ENCODE assay signal across 8 cellular contexts in the genomic region with DNA sequence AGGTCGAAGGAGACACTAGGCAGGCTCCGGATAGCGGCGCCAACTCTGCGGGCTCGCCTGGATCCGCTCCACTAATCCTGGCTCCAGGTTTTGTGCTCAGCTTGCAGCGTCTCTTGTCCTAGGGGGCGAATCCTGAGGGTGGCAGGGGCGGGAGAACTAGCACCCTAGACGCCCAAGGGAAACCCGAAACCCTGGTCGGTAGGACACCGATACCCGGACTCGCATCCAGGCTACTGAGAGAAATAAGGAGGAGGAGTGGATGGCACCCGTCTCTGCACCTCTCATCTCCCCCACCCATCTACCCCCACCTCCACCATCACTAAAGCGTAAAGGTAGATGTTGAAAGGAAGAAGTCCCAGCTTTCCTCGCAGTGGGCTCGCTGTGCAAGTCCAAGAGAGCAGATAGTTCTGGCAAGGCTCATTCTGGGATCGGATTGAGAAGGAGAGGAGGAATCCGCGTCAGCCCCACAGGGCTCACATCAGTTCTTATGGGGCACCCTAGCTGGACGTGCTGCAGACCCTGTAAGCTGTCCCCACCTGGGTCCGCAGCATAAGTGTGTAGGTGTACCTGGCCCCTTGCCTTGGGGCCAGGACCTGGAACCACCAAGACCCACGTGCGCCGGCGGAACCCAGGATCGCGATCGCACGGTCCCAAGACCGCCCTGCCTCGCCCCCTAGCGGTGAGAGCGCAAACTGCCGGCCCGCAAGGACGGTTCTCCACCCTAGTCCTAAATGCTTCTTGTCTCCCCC. TPM values are rescaled to one million over a fixed set of nuclear protein-coding genes. Genes with fewer than 3 reads are reported as not detected.
DNase-seq lines count a peak whose midpoint lies in the region; FAIRE-seq and TF ChIP-seq lines count a peak whose summit lies in the region.

No MANE protein-coding gene starts in this region.

- H3K79me2 ChIP-seq in mammary epithelial cell (ENCODE audit: insufficient read depth, low read length), result no peaks in the 10 kb centered on the region

- CTCF ChIA-PET in mammary epithelial cell (lab: Charles Lee; ENCODE audit: low non-redundant PET), result no interaction called here

- no TSS peak for BruUV-seq in mammary epithelial cell (replicated peaks; lab: Mats Ljungman, UMichigan)

- H3K36me3 ChIP-seq in WERI-Rb-1 (no peaks in the 10 kb centered on the region), mammary epithelial cell (ENCODE audit: insufficient read depth, low read length) (no peaks in the 10 kb centered on the region)

- H3K27me3 ChIP-seq in WERI-Rb-1 (ENCODE audit: insufficient read depth, low read depth, severe bottlenecking) (peaks cover 89% of the 10 kb centered on the region), mammary epithelial cell (ENCODE audit: insufficient read depth, low read length) (peaks cover 46% of the 10 kb centered on the region)

- H3K27ac ChIP-seq in WERI-Rb-1 (no peak overlapping the region), mammary epithelial cell (ENCODE audit: insufficient read depth, low read depth, low read length) (no peak overlapping the region)

- DNase-seq in AG09309 (ENCODE audit: low read depth) (no peak), GM19239 (ENCODE audit: insufficient read length, low spot score) (peak; percentile 68), NCI-H1436 treated with DMSO at 0.1 percent for 48 hours (lab: John Stamatoyannopoulos, UW) (peak; percentile 83), WERI-Rb-1 (peak; percentile 72), mammary epithelial cell (peak; percentile 53), kidney glomerular epithelial cell (lab: John Stamatoyannopoulos, UW) (peak; percentile 25), amniotic stem cell (lab: John Stamatoyannopoulos, UW) (no peak)
- peak; percentile 87 to 89 for DNase-seq in stimulated activated CD4-positive, alpha-beta T cell treated with anti-CD3 and anti-CD28 coated beads, Interleukin-2, amount 100 ng/mL, for 24 hours

- WGBS in mammary epithelial cell (ENCODE audit: low coverage, missing lambda C conversion rate), result under 1% methylated on average over 32 of the region's 40 CpGs

- H4K20me1 ChIP-seq in mammary epithelial cell (ENCODE audit: insufficient read depth, low read length), result no peaks in the 10 kb centered on the region

- dilution Hi-C loops in mammary epithelial cell (cut with HindIII; ENCODE audit: low sequenced_read_pairs), result no loop called here

- TF ChIP-seq CTCF in AG09309 (IDR thresholded peaks at IDR 0.05; ENCODE audit: control insufficient read depth, insufficient read depth, low read depth, low read length, missing control alignments) (peak; percentile 93), WERI-Rb-1 (IDR thresholded peaks at IDR 0.05; ENCODE audit: low read depth, low read length) (peak; percentile 97), mammary epithelial cell (conservative IDR thresholded peaks at IDR 0.05 in 1 of 2, IDR thresholded peaks at IDR 0.05 in 1 of 2; ENCODE audit: extremely low read depth in 1 of 2, insufficient read depth in 1 of 2, low read depth in 1 of 2, low read length in 2 of 2) (peak; percentile 96 to 97)

- peak overlapping the region; percentile 71 for H2AFZ ChIP-seq in mammary epithelial cell (ENCODE audit: low read depth, low read length)

- intact Hi-C loops in mammary epithelial cell (cut with micrococcal nuclease), result loop anchor here (1.0 kb wide), 2 partner anchors 59 to 85 kb away; no protein-coding TSS in a partner anchor

- H3K4me3 ChIP-seq in AG09309 (ENCODE audit: control insufficient read depth, low read depth, low read length), result no peak overlapping the region
- peak overlapping the region; percentile 35 for H3K4me3 ChIP-seq in WERI-Rb-1 (ENCODE audit: low read depth, low read length)
- peak overlapping the region; percentile 14 to 32 (median 28) for H3K4me3 ChIP-seq in mammary epithelial cell (replicated peaks in 1 of 3; ENCODE audit: insufficient read depth in 1 of 3, low read depth in 2 of 3, low read length in 3 of 3)

- H3K4me1 ChIP-seq in mammary epithelial cell (ENCODE audit: insufficient read depth, low read length), result peaks cover 3% of the 10 kb centered on the region

- in situ Hi-C loops in mammary epithelial cell (cut with MboI; ENCODE audit: low sequenced_read_pairs in 2 of 2), result no loop called here

- H3K9me3 ChIP-seq in WERI-Rb-1 (ENCODE audit: severe bottlenecking), result peaks cover 3% of the 10 kb centered on the region
- no peaks in the 10 kb centered on the region for H3K9me3 ChIP-seq in mammary epithelial cell (replicated peaks; ENCODE audit: insufficient read depth, low read length)

- H3K4me2 ChIP-seq in mammary epithelial cell (ENCODE audit: insufficient read depth, low read depth, low read length), result peak overlapping the region; percentile 81

- H3K9ac ChIP-seq in mammary epithelial cell (ENCODE audit: insufficient read depth, low read length), result no peak overlapping the region

- peak; percentile 70 for FAIRE-seq in GM19239 (lab: Jason Lieb, UNC)

RNA-seq across cellular contexts. Expression of gene SLC32A1, which starts 6.9 kb away (rescaled TPM):
- total RNA-seq in mammary epithelial cell, result not detected
- not detected for polyA plus RNA-seq in mammary epithelial cell
- not detected for polyA minus RNA-seq in mammary epithelial cell

RNA-seq across cellular contexts. Expression of gene ACTR5, which starts 17.1 kb away (rescaled TPM):
- total RNA-seq in mammary epithelial cell, result 1 to 10 TPM; 6.5 to 6.8 TPM
- polyA plus RNA-seq in mammary epithelial cell, result 7.9 TPM
- polyA minus RNA-seq in mammary epithelial cell, result 3.0 TPM

Comparison
In these comparisons a context has a peak if more than half of its experiments do, and no peak if none do; other contexts are left out.
1. DNase-seq: peak in GM19239 (single experiment), NCI-H1436 treated with DMSO at 0.1 percent for 48 hours (single experiment), WERI-Rb-1 (single experiment), mammary epithelial cell (single experiment), kidney glomerular epithelial cell (single experiment) and stimulated activated CD4-positive, alpha-beta T cell treated with anti-CD3 and anti-CD28 coated beads, Interleukin-2, amount 100 ng/mL, for 24 hours (2 of 2); none in AG09309 (single experiment) and amniotic stem cell (single experiment).
2. Peak in every context shown above with its lines, with median percentiles within 50 percentile points of each other: CTCF ChIP-seq.